In the genomic region with DNA sequence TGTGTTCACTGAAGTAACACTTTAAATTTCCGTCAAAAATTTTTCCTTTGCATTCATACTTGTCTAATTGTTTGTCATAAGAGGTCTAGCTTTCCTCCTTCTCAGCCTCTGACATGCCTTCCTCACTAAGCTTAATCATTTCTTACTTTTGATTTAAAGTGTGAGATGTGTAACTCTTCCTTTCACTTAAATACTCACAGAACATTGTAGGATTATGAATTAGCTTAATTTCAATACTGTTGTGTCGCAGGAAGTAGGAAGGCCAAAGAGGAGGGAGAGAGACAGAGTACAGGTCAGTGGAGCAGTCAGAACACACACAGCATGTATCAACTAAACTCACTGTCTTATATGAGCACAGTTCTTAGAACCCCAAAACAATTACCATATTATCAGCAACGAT, we compare ENCODE assay signal across 23 cellular contexts.
DNase-seq lines count a peak whose midpoint lies in the region; ATAC-seq, FAIRE-seq and TF ChIP-seq lines count a peak whose summit lies in the region.
"Had no signal": no experiment of that assay in that cellular context is flagged by ENCODE, and none has a peak within 500 bp of the region (broad histone marks: within the 10 kb centered on the region; RNA-seq: fewer than 3 reads in every experiment).

No MANE protein-coding gene starts in this region.

- H3K27me3 Mint-ChIP-seq in activated naive CD4-positive, alpha-beta T cell treated with anti-CD3 and anti-CD28 coated beads for 36 hours (ENCODE audit: low read depth), result no peaks in the 10 kb centered on the region
- H3K27me3 Mint-ChIP-seq in activated naive CD4-positive, alpha-beta T cell treated with anti-CD3 and anti-CD28 coated beads, Interleukin-2, amount 10 ng/mL, durations not matched to agents 7 days and 5 days, result no peaks in the 10 kb centered on the region
- H3K27me3 Mint-ChIP-seq in type B pancreatic cell, result no peaks in the 10 kb centered on the region
- H3K27me3 Mint-ChIP-seq: CD8-positive, alpha-beta memory T cell had no signal

- peak overlapping the region; percentile 51 for H3K27ac ChIP-seq in KOPT-K1 (ENCODE audit: low read depth, low read length, poor library complexity, severe bottlenecking)
- H3K27ac ChIP-seq in endothelial cell of umbilical vein (ENCODE audit: insufficient read depth, low read depth, low read length), result no peak overlapping the region
- H3K27ac ChIP-seq: epithelial cell of prostate, hepatocyte, spleen had no signal

- no peaks in the 10 kb centered on the region for H3K36me3 ChIP-seq in KOPT-K1 (ENCODE audit: insufficient read depth, low read length)
- H3K36me3 ChIP-seq in endothelial cell of umbilical vein (ENCODE audit: control insufficient read depth in 2 of 2, extremely low read depth in 1 of 2, insufficient read depth in 2 of 2, low read length in 2 of 2), result no peaks in the 10 kb centered on the region
- H3K36me3 ChIP-seq: HAP-1, spleen had no signal

- peak; percentile 40 for DNase-seq in activated naive CD4-positive, alpha-beta T cell treated with anti-CD3 and anti-CD28 coated beads for 36 hours
- DNase-seq in activated naive CD4-positive, alpha-beta T cell treated with anti-CD3 and anti-CD28 coated beads, Interleukin-2, amount 10 ng/mL, durations not matched to agents 7 days and 5 days, result no peak
- DNase-seq in endothelial cell of umbilical vein (ENCODE audit: low read depth, low spot score), result no peak
- DNase-seq in type B pancreatic cell (ENCODE audit: extremely low spot score, unreplicated experiment), result no peak
- DNase-seq in erythroblast (lab: John Stamatoyannopoulos, UW), result no peak
- DNase-seq: anterior cingulate cortex; CD8-positive, alpha-beta memory T cell; dermis blood vessel endothelial cell; DMS53; foreskin fibroblast; KBM-7; NCI-H774; occipital lobe; OCI-M1; Right ventricle myocardium superior; spleen; SW 1271 had no signal

- FAIRE-seq in endothelial cell of umbilical vein (lab: Jason Lieb, UNC), result peak; percentile 62
- FAIRE-seq: GM12892 had no signal

- peaks cover 40% of the 10 kb centered on the region for H3K79me2 ChIP-seq in endothelial cell of umbilical vein (ENCODE audit: control insufficient read depth, insufficient read depth, low read length)

- CTCF ChIA-PET in activated naive CD4-positive, alpha-beta T cell treated with anti-CD3 and anti-CD28 coated beads for 36 hours (lab: Charles Lee), result no interaction called here
- CTCF ChIA-PET in activated naive CD4-positive, alpha-beta T cell treated with anti-CD3 and anti-CD28 coated beads, Interleukin-2, amount 10 ng/mL, durations not matched to agents 7 days and 5 days (lab: Charles Lee), result interaction anchor here (1.0 to 1.1 kb wide), 2 partner anchors 17 to 21 kb away, joined by 3 read pairs; no protein-coding TSS in a partner anchor
- CTCF ChIA-PET in endothelial cell of umbilical vein (lab: Charles Lee), result no interaction called here

- ATAC-seq in HG03139 (IDR thresholded peaks at IDR 0.05; ENCODE audit: unreplicated experiment), result no peak

- no peak overlapping the region for H3K4me2 ChIP-seq in endothelial cell of umbilical vein (ENCODE audit: insufficient read depth, low read length)
- H3K4me2 ChIP-seq: hepatocyte had no signal

- peaks cover 3% of the 10 kb centered on the region for H3K36me3 Mint-ChIP-seq in activated naive CD4-positive, alpha-beta T cell treated with anti-CD3 and anti-CD28 coated beads for 36 hours (ENCODE audit: low read depth)
- peaks cover 2% of the 10 kb centered on the region for H3K36me3 Mint-ChIP-seq in activated naive CD4-positive, alpha-beta T cell treated with anti-CD3 and anti-CD28 coated beads, Interleukin-2, amount 10 ng/mL, durations not matched to agents 7 days and 5 days
- no peaks in the 10 kb centered on the region for H3K36me3 Mint-ChIP-seq in type B pancreatic cell

- TF ChIP-seq POLR2A in endothelial cell of umbilical vein (IDR thresholded peaks at IDR 0.05; ENCODE audit: low read depth, low read length) (no peak), erythroblast (IDR thresholded peaks at IDR 0.05; ENCODE audit: low read length) (no peak)

- no peak overlapping the region for H2AFZ ChIP-seq in endothelial cell of umbilical vein (ENCODE audit: low read depth, low read length)
- H2AFZ ChIP-seq: hepatocyte had no signal

- no peak overlapping the region for H3K4me3 Mint-ChIP-seq in activated naive CD4-positive, alpha-beta T cell treated with anti-CD3 and anti-CD28 coated beads for 36 hours
- H3K4me3 Mint-ChIP-seq in activated naive CD4-positive, alpha-beta T cell treated with anti-CD3 and anti-CD28 coated beads, Interleukin-2, amount 10 ng/mL, durations not matched to agents 7 days and 5 days, result no peak overlapping the region
- H3K4me3 Mint-ChIP-seq in type B pancreatic cell, result no peak overlapping the region

- H3K9me3 ChIP-seq in KOPT-K1 (ENCODE audit: insufficient read depth, low read length, poor library complexity, severe bottlenecking) (no peaks in the 10 kb centered on the region), endothelial cell of umbilical vein (replicated peaks; ENCODE audit: control insufficient read depth, insufficient read depth, low read length) (no peaks in the 10 kb centered on the region)
- H3K9me3 ChIP-seq: HAP-1, spleen had no signal

- no peaks in the 10 kb centered on the region for H3K9me1 ChIP-seq in endothelial cell of umbilical vein (replicated peaks; ENCODE audit: control insufficient read depth, extremely low read depth, insufficient read depth, low read length)

- intact Hi-C loops in activated naive CD4-positive, alpha-beta T cell treated with anti-CD3 and anti-CD28 coated beads for 36 hours (cut with micrococcal nuclease), result loop anchor here (1.0 kb wide), 6 partner anchors 9 to 520 kb away; no protein-coding TSS in a partner anchor
- intact Hi-C loops in endothelial cell of umbilical vein (cut with micrococcal nuclease), result no loop called here

- POLR2A ChIA-PET in endothelial cell of umbilical vein (lab: Charles Lee), result no interaction called here

- H3K4me1 Mint-ChIP-seq in activated naive CD4-positive, alpha-beta T cell treated with anti-CD3 and anti-CD28 coated beads for 36 hours (ENCODE audit: low read depth), result peaks cover 21% of the 10 kb centered on the region
- peaks cover 11% of the 10 kb centered on the region for H3K4me1 Mint-ChIP-seq in activated naive CD4-positive, alpha-beta T cell treated with anti-CD3 and anti-CD28 coated beads, Interleukin-2, amount 10 ng/mL, durations not matched to agents 7 days and 5 days
- no peaks in the 10 kb centered on the region for H3K4me1 Mint-ChIP-seq in type B pancreatic cell (ENCODE audit: unreplicated experiment)

- no peak for TF ChIP-seq CTCF in endothelial cell of umbilical vein (IDR thresholded peaks at IDR 0.05; ENCODE audit: extremely low read depth in 1 of 2, insufficient read depth in 1 of 2, low read depth in 1 of 2, low read length in 2 of 2)
- TF ChIP-seq CTCF in type B pancreatic cell (conservative IDR thresholded peaks at IDR 0.05), result no peak

- H3K9me3 Mint-ChIP-seq in activated naive CD4-positive, alpha-beta T cell treated with anti-CD3 and anti-CD28 coated beads for 36 hours, result no peaks in the 10 kb centered on the region
- no peaks in the 10 kb centered on the region for H3K9me3 Mint-ChIP-seq in activated naive CD4-positive, alpha-beta T cell treated with anti-CD3 and anti-CD28 coated beads, Interleukin-2, amount 10 ng/mL, durations not matched to agents 7 days and 5 days
- H3K9me3 Mint-ChIP-seq in type B pancreatic cell, result no peaks in the 10 kb centered on the region
- H3K9me3 Mint-ChIP-seq: CD8-positive, alpha-beta memory T cell had no signal

- dilution Hi-C loops in endothelial cell of umbilical vein (cut with MboI; ENCODE audit: extremely low pct_ligation_motif_present, low sequenced_read_pairs), result no loop called here

- H3K27me3 ChIP-seq in endothelial cell of umbilical vein (ENCODE audit: control insufficient read depth in 2 of 2, insufficient read depth in 2 of 2, low read length in 2 of 2), result no peaks in the 10 kb centered on the region
- H3K27me3 ChIP-seq: hepatocyte, spleen had no signal

- peak overlapping the region; percentile 14 for H3K27ac Mint-ChIP-seq in activated naive CD4-positive, alpha-beta T cell treated with anti-CD3 and anti-CD28 coated beads for 36 hours
- H3K27ac Mint-ChIP-seq in activated naive CD4-positive, alpha-beta T cell treated with anti-CD3 and anti-CD28 coated beads, Interleukin-2, amount 10 ng/mL, durations not matched to agents 7 days and 5 days, result no peak overlapping the region
- H3K27ac Mint-ChIP-seq in type B pancreatic cell, result peak overlapping the region; percentile 2

- no peak overlapping the region for H3K9ac ChIP-seq in endothelial cell of umbilical vein (replicated peaks; ENCODE audit: extremely low read depth, insufficient read depth, low read length)

- H3K4me3 ChIP-seq in endothelial cell of umbilical vein (replicated peaks in 1 of 3; ENCODE audit: insufficient read depth in 1 of 3, low read depth in 1 of 3, low read length in 3 of 3), result no peak overlapping the region
- H3K4me3 ChIP-seq: HAP-1, hepatocyte, spleen had no signal

- H4K20me1 ChIP-seq in endothelial cell of umbilical vein (replicated peaks; ENCODE audit: control insufficient read depth, extremely low read depth, insufficient read depth, low read length), result peaks cover 2% of the 10 kb centered on the region

- H3K4me1 ChIP-seq in endothelial cell of umbilical vein (ENCODE audit: control insufficient read depth, extremely low read depth, insufficient read depth, low read length), result no peaks in the 10 kb centered on the region

- BruUV-seq in endothelial cell of umbilical vein (replicated peaks; lab: Mats Ljungman, UMichigan), result no TSS peak

TF ChIP-seq in endothelial cell of umbilical vein, 7 proteins besides CTCF, POLR2A, EP300 and RAD21:
- no peak for TF ChIP-seq JUN (IDR thresholded peaks at IDR 0.05; ENCODE audit: borderline replicate concordance, insufficient read depth, insufficient read length, low read depth)
- TF ChIP-seq MYC (IDR thresholded peaks at IDR 0.05; ENCODE audit: low read depth, low read length), result no peak
- TF ChIP-seq FOS (IDR thresholded peaks at IDR 0.05; ENCODE audit: borderline replicate concordance, insufficient read depth, low read length), result no peak
- no peak for TF ChIP-seq EZH2 (IDR thresholded peaks at IDR 0.05; ENCODE audit: borderline replicate concordance, low read depth, low read length, severe bottlenecking)
- no peak for TF ChIP-seq GATA2 (IDR thresholded peaks at IDR 0.05; ENCODE audit: insufficient read depth, insufficient read length, low read depth, low read length)
- TF ChIP-seq, protein P1, sequence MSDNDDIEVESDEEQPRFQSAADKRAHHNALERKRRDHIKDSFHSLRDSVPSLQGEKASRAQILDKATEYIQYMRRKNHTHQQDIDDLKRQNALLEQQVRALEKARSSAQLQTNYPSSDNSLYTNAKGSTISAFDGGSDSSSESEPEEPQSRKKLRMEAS (IDR thresholded peaks at IDR 0.05; ENCODE audit: insufficient read depth, insufficient read length), result no peak
- no peak for TF ChIP-seq POLR2AphosphoS5 (IDR thresholded peaks at IDR 0.05; ENCODE audit: insufficient read depth, low read depth, low read length)
